8 cellular contexts compared by ENCODE assay signal in genomic region chr6:127343753-127344659, GRCh38. TPM values are rescaled to one million over a fixed set of nuclear protein-coding genes. Genes with fewer than 3 reads are reported as not detected.
A peak's percentile ranks its signal among the peaks of the same experiment; 100 is the strongest.
DNase-seq lines count a peak whose midpoint lies in the region; ATAC-seq, FAIRE-seq and TF ChIP-seq lines count a peak whose summit lies in the region.

No MANE protein-coding gene starts in this region.

- DNase-seq in NCI-H2107 treated with DMSO at 0.1 percent for 48 hours (lab: John Stamatoyannopoulos, UW; ENCODE audit: unreplicated experiment) (peak; percentile 46), NCI-H2107 (lab: John Stamatoyannopoulos, UW) (no peak), LHCN-M2 (ENCODE audit: low read depth) (peak; percentile 35), right cardiac atrium (no peak), small intestine (peak; percentile 33), nephron progenitor cell (no peak)

- ATAC-seq in right cardiac atrium (no peak), GM18858 (IDR thresholded peaks at IDR 0.05; ENCODE audit: unreplicated experiment) (no peak)

- intact Hi-C loops in right cardiac atrium (cut with DNase I), result no loop called here

- no peak overlapping the region for H3K4me3 Mint-ChIP-seq in nephron progenitor cell

- H3K27ac Mint-ChIP-seq in nephron progenitor cell, result no peak overlapping the region

- H3K4me1 ChIP-seq in right cardiac atrium (ENCODE audit: control insufficient read depth, insufficient read depth, low read length), result peaks cover 3% of the 10 kb centered on the region
- peaks cover 12% of the 10 kb centered on the region in 2 donors for H3K4me1 ChIP-seq in small intestine (ENCODE audit: control insufficient read depth in 2 of 2, insufficient read depth in 1 of 2, low read depth in 1 of 2, low read length in 1 of 2)

- H3K27me3 ChIP-seq in right cardiac atrium (ENCODE audit: control insufficient read depth, insufficient read depth) (no peaks in the 10 kb centered on the region), small intestine (ENCODE audit: control insufficient read depth in 2 of 2, insufficient read depth in 2 of 2, low read length in 2 of 2) (no peaks in the 10 kb centered on the region)

- H3K27ac ChIP-seq in right cardiac atrium (ENCODE audit: low read length) (peak overlapping the region; percentile 39), small intestine (ENCODE audit: low read depth in 1 of 2, low read length in 1 of 2) (peak overlapping the region; percentile 64 to 95)

- FAIRE-seq in small intestine (lab: Jason Lieb, UNC), result no peak

- H3K27me3 Mint-ChIP-seq in nephron progenitor cell (ENCODE audit: low read depth, poor library complexity), result no peaks in the 10 kb centered on the region

- H3K36me3 Mint-ChIP-seq in nephron progenitor cell (ENCODE audit: low read depth), result peaks cover 39% of the 10 kb centered on the region

- 11% methylated on average over 27 of the region's 27 CpGs for WGBS in right cardiac atrium
- 5 to 7% (median 6%) methylated on average over 27 of the region's 27 CpGs for WGBS in small intestine, 3 donors

- no peaks in the 10 kb centered on the region for H3K36me3 ChIP-seq in small intestine (ENCODE audit: control insufficient read depth in 2 of 2, insufficient read depth in 2 of 2, low read length in 2 of 2)

- peak overlapping the region; percentile 87 for H3K4me3 ChIP-seq in WI38 (ENCODE audit: low read depth, low read length)
- peak overlapping the region; percentile 62 for H3K4me3 ChIP-seq in right cardiac atrium (ENCODE audit: low read length)
- H3K4me3 ChIP-seq in small intestine (ENCODE audit: low read depth in 1 of 2, low read length in 2 of 2), result peak overlapping the region; percentile 66 to 67

- no peak for TF ChIP-seq CTCF in WI38 (IDR thresholded peaks at IDR 0.05; ENCODE audit: low read depth, low read length)
- TF ChIP-seq CTCF in nephron progenitor cell (IDR thresholded peaks at IDR 0.05), result no peak

- peaks cover 37% of the 10 kb centered on the region for H3K9me3 Mint-ChIP-seq in nephron progenitor cell

- H3K9me3 ChIP-seq in right cardiac atrium (ENCODE audit: control insufficient read depth, low read length) (no peaks in the 10 kb centered on the region), small intestine (ENCODE audit: control insufficient read depth, low read depth) (no peaks in the 10 kb centered on the region)

- H3K4me1 Mint-ChIP-seq in nephron progenitor cell, result peaks cover 1% of the 10 kb centered on the region

RNA-seq across cellular contexts. Expression of gene ECHDC1, which starts 0.6 kb away (rescaled TPM):
- total RNA-seq in LHCN-M2 (2014; rRNA removed) (91.6 and 97.8 TPM in 2 replicates), right cardiac atrium (10 to 100 TPM; 32.9 to 40.5 (median 36.0) TPM)
- 36.2 TPM for polyA plus RNA-seq in LHCN-M2 (2012)
- polyA plus RNA-seq in right cardiac atrium (31.9 TPM), small intestine (10 to 100 TPM; 50.0 to 61.3 (median 58.7) TPM)

Comparison
In these comparisons a context has a peak if more than half of its experiments do, and no peak if none do; other contexts are left out.
1. DNase-seq: peak in NCI-H2107 treated with DMSO at 0.1 percent for 48 hours (single experiment), LHCN-M2 (single experiment) and small intestine (single experiment); none in NCI-H2107 (single experiment), right cardiac atrium (0 of 3) and nephron progenitor cell (single experiment).
2. Peak in every context shown above with its lines, with median percentiles within 50 percentile points of each other: H3K4me3 ChIP-seq.